In the genomic region with DNA sequence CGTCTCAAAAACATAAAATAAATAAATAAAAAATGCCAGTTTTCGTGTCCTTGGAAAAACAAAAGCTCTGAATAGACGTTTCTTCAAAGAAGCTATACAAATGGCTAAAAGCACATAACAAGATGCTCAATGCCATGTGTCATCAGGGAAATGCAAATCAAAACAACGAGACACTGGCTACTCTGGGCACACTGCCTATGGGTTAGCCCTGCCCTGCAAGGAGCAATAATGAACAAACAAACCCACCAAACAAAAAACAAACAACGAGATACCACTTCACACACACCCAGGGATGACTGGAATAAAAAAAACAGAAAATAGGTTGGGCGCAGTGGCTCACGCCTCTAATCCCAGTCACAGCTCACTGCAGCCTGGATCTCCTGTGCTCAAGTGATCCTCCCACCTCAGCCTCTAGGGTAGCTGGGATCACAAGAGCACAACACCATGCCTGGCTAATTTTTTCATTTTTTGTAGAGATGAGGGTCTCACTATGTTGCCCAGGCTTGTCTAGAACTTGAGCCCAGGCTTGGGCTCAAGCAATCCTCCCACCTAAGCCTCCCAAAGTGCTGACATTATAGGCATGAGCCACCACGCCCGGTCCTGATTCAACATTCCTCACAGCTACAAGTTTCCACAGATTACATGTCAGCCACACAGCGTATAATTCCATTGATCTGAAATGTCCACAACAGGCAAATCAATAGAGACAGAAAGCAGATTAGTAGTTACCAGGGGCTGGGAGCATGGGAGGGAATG, we compare ENCODE assay signal across 22 cellular contexts. TPM values are rescaled to one million over a fixed set of nuclear protein-coding genes. Genes with fewer than 3 reads are reported as not detected.
A peak's percentile ranks its signal among the peaks of the same experiment; 100 is the strongest.
DNase-seq lines count a peak whose midpoint lies in the region; ATAC-seq and TF ChIP-seq lines count a peak whose summit lies in the region.
"Had no signal": no experiment of that assay in that cellular context is flagged by ENCODE, and none has a peak within 500 bp of the region (broad histone marks: within the 10 kb centered on the region; RNA-seq: fewer than 3 reads in every experiment).

No MANE protein-coding gene starts in this region.

- BruUV-seq in Caco-2 (replicated peaks; lab: Mats Ljungman, UMichigan) = no TSS peak

- H3K4me1 ChIP-seq in left lung (peaks cover 5 to 6% of the 10 kb centered on the region in 2 donors), Caco-2 (no peaks in the 10 kb centered on the region)

- no peaks in the 10 kb centered on the region for H3K27me3 Mint-ChIP-seq in activated T-helper 17 cell treated with anti-CD3 and anti-CD28 coated beads, Interleukin-2, amount 50 U/mL, for 72 hours
- no peaks in the 10 kb centered on the region for H3K27me3 Mint-ChIP-seq in Caco-2 (ENCODE audit: insufficient read depth, unreplicated experiment)
- H3K27me3 Mint-ChIP-seq: activated B cell treated with CpG ODN at 0.5 μM for 24 hours; activated naive CD8-positive, alpha-beta T cell treated with anti-CD3 and anti-CD28 coated beads, Interleukin-2, amount 10 ng/mL, durations not matched to agents 7 days and 5 days; central memory CD8-positive, alpha-beta T cell; stimulated activated naive CD8-positive, alpha-beta T cell treated with anti-CD3 and anti-CD28 coated beads, Interleukin-15, Interleukin-2, amounts not matched to agents 100 ng/mL and 50 ng/mL, for 24 hours had no signal

- TF ChIP-seq CTCF in AG10803 (conservative IDR thresholded peaks at IDR 0.05; ENCODE audit: low read length) (no peak), foreskin fibroblast (IDR thresholded peaks at IDR 0.05; ENCODE audit: low read depth, low read length) (no peak), left lung (IDR thresholded peaks at IDR 0.05) (no peak), Caco-2 (IDR thresholded peaks at IDR 0.05; ENCODE audit: insufficient read depth in 1 of 2, low read depth in 1 of 2, low read length in 1 of 2, severe bottlenecking in 1 of 2, unreplicated experiment in 1 of 2) (no peak)

- H3K9me3 Mint-ChIP-seq in activated T-helper 17 cell treated with anti-CD3 and anti-CD28 coated beads, Interleukin-2, amount 50 U/mL, for 72 hours = no peaks in the 10 kb centered on the region
- H3K9me3 Mint-ChIP-seq in Caco-2 (ENCODE audit: unreplicated experiment) = no peaks in the 10 kb centered on the region
- H3K9me3 Mint-ChIP-seq: activated B cell treated with CpG ODN at 0.5 μM for 24 hours; activated naive CD8-positive, alpha-beta T cell treated with anti-CD3 and anti-CD28 coated beads, Interleukin-2, amount 10 ng/mL, durations not matched to agents 7 days and 5 days; central memory CD8-positive, alpha-beta T cell; stimulated activated naive CD8-positive, alpha-beta T cell treated with anti-CD3 and anti-CD28 coated beads, Interleukin-15, Interleukin-2, amounts not matched to agents 100 ng/mL and 50 ng/mL, for 24 hours had no signal

- peaks cover 86% of the 10 kb centered on the region for H3K36me3 Mint-ChIP-seq in activated T-helper 17 cell treated with anti-CD3 and anti-CD28 coated beads, Interleukin-2, amount 50 U/mL, for 72 hours (ENCODE audit: low read depth)
- peaks cover 30% of the 10 kb centered on the region for H3K36me3 Mint-ChIP-seq in Caco-2 (ENCODE audit: insufficient read depth, unreplicated experiment)

- peaks cover 0 to 99% of the 10 kb centered on the region in 2 donors for H3K36me3 ChIP-seq in left lung
- peaks cover 2% of the 10 kb centered on the region for H3K36me3 ChIP-seq in Caco-2 (ENCODE audit: control insufficient read depth, insufficient read depth, low read length)

- H3K9me3 ChIP-seq in left lung = no peaks in the 10 kb centered on the region
- no peaks in the 10 kb centered on the region for H3K9me3 ChIP-seq in Caco-2
- H3K9me3 ChIP-seq: heart right ventricle, vagina had no signal

- H3K4me3 ChIP-seq in AG10803 (ENCODE audit: low read length) (no peak overlapping the region), foreskin fibroblast (ENCODE audit: low read depth in 1 of 2, low read length in 2 of 2) (no peak overlapping the region), left lung (no peak overlapping the region), Caco-2 (ENCODE audit: low read depth, low read length) (no peak overlapping the region)
- H3K4me3 ChIP-seq: heart right ventricle, vagina had no signal

- peak overlapping the region; percentile 46 for H3K27ac Mint-ChIP-seq in activated T-helper 17 cell treated with anti-CD3 and anti-CD28 coated beads, Interleukin-2, amount 50 U/mL, for 72 hours
- H3K27ac Mint-ChIP-seq in Caco-2 (ENCODE audit: unreplicated experiment) = no peak overlapping the region
- H3K27ac Mint-ChIP-seq: activated B cell treated with CpG ODN at 0.5 μM for 24 hours; activated naive CD8-positive, alpha-beta T cell treated with anti-CD3 and anti-CD28 coated beads, Interleukin-2, amount 10 ng/mL, durations not matched to agents 7 days and 5 days; stimulated activated naive CD8-positive, alpha-beta T cell treated with anti-CD3 and anti-CD28 coated beads, Interleukin-15, Interleukin-2, amounts not matched to agents 100 ng/mL and 50 ng/mL, for 24 hours had no signal

- POLR2A ChIA-PET in Caco-2 (lab: Charles Lee) = no interaction called here

- H3K4me3 Mint-ChIP-seq in activated T-helper 17 cell treated with anti-CD3 and anti-CD28 coated beads, Interleukin-2, amount 50 U/mL, for 72 hours = no peak overlapping the region
- no peak overlapping the region for H3K4me3 Mint-ChIP-seq in Caco-2 (ENCODE audit: unreplicated experiment)
- H3K4me3 Mint-ChIP-seq: activated B cell treated with CpG ODN at 0.5 μM for 24 hours; activated naive CD8-positive, alpha-beta T cell treated with anti-CD3 and anti-CD28 coated beads, Interleukin-2, amount 10 ng/mL, durations not matched to agents 7 days and 5 days; central memory CD8-positive, alpha-beta T cell; stimulated activated naive CD8-positive, alpha-beta T cell treated with anti-CD3 and anti-CD28 coated beads, Interleukin-15, Interleukin-2, amounts not matched to agents 100 ng/mL and 50 ng/mL, for 24 hours had no signal

- peaks cover 5% of the 10 kb centered on the region for H3K4me1 Mint-ChIP-seq in activated T-helper 17 cell treated with anti-CD3 and anti-CD28 coated beads, Interleukin-2, amount 50 U/mL, for 72 hours
- peaks cover 4% of the 10 kb centered on the region for H3K4me1 Mint-ChIP-seq in Caco-2 (ENCODE audit: low read depth, unreplicated experiment)

- DNase-seq in AG10803 (ENCODE audit: low read depth) = peak; percentile 51
- peak; percentile 17 for DNase-seq in HCEC 1CT
- DNase-seq in foreskin fibroblast = peak; percentile 62 to 76
- DNase-seq in left lung = no peak
- DNase-seq in NCI-H1105 (lab: John Stamatoyannopoulos, UW) = no peak
- DNase-seq in Caco-2 = no peak
- no peak for DNase-seq in NOMO-1 treated with DMSO at 0.1 percent for 48 hours (lab: John Stamatoyannopoulos, UW; ENCODE audit: unreplicated experiment)
- DNase-seq: activated B cell treated with CpG ODN at 0.5 μM for 24 hours; activated CD8-positive, alpha-beta memory T cell treated with anti-CD3 and anti-CD28 coated beads, Interleukin-2, amount 50 U/mL, for 48 hours; activated naive CD8-positive, alpha-beta T cell treated with anti-CD3 and anti-CD28 coated beads, Interleukin-2, amount 10 ng/mL, durations not matched to agents 7 days and 5 days; DND-41; heart right ventricle; Karpas-422; kidney glomerular epithelial cell; NCI-H1694; NCI-H510A treated with DMSO at 0.1 percent for 48 hours; stimulated activated CD4-positive, alpha-beta T cell treated with anti-CD3 and anti-CD28 coated beads, Interleukin-12 subunit alpha, Interleukin-12 subunit beta, amount 100 ng/mL, for 4 hours; SW 1271 had no signal

- CTCF ChIA-PET in Caco-2 (lab: Charles Lee) = no interaction called here

- H3K27me3 ChIP-seq in left lung = no peaks in the 10 kb centered on the region
- H3K27me3 ChIP-seq in Caco-2 (replicated peaks; ENCODE audit: control insufficient read depth, insufficient read depth, low read length) = no peaks in the 10 kb centered on the region
- H3K27me3 ChIP-seq: heart right ventricle, vagina had no signal

- H3K27ac ChIP-seq in left lung = peak overlapping the region in 1 of 2 donors; percentile 18
- H3K27ac ChIP-seq: heart right ventricle, vagina had no signal

- intact Hi-C loops in left lung (cut with DNase I) (loop anchor here in 1 of 2 donors (10.0 kb wide), 1 partner anchor 391 kb away; no protein-coding TSS in a partner anchor), Caco-2 (cut with micrococcal nuclease; ENCODE audit: unreplicated experiment) (no loop called here)

- no peak for ATAC-seq in activated T-helper 17 cell treated with anti-CD3 and anti-CD28 coated beads, Interleukin-2, amount 50 U/mL, for 72 hours (replicated peaks)
- no peak for ATAC-seq in left lung
- ATAC-seq: heart right ventricle had no signal

RNA-seq across cellular contexts. Expression of a gene that starts 15.5 kb away (rescaled TPM):
- 10 to 100 TPM; 15.9 to 22.0 TPM for total RNA-seq in activated T-helper 17 cell treated with anti-CD3 and anti-CD28 coated beads, Interleukin-2, amount 50 U/mL, for 72 hours
- 10 to 100 TPM; 22.8 to 43.9 TPM for total RNA-seq in left lung
- total RNA-seq in Caco-2 (2022) = 65.3 and 67.3 TPM in 2 replicates

RNA-seq across cellular contexts. Expression of a gene that starts 34.2 kb away (rescaled TPM):
- 100 to 1,000 TPM in 1 of 2 donors, 10 to 100 TPM in 1; 73.8 to 169 TPM for total RNA-seq in activated T-helper 17 cell treated with anti-CD3 and anti-CD28 coated beads, Interleukin-2, amount 50 U/mL, for 72 hours
- total RNA-seq in left lung = 10 to 100 TPM; 49.8 to 79.9 TPM
- 46.2 and 49.4 TPM in 2 replicates for total RNA-seq in Caco-2 (2022)

RNA-seq across cellular contexts. Expression of a gene that starts 56.0 kb away (rescaled TPM):
- not detected for total RNA-seq in activated T-helper 17 cell treated with anti-CD3 and anti-CD28 coated beads, Interleukin-2, amount 50 U/mL, for 72 hours
- total RNA-seq in left lung = 10 to 100 TPM; 14.4 to 53.7 TPM
- not detected in 2 replicates for total RNA-seq in Caco-2 (2022)

Comparison
In these comparisons a context has a peak if more than half of its experiments do, and no peak if none do; other contexts are left out.
1. DNase-seq: peak in AG10803 (single experiment), HCEC 1CT (single experiment) and foreskin fibroblast (2 of 2); none in left lung (0 of 2), NCI-H1105 (single experiment), Caco-2 (0 of 2) and NOMO-1 treated with DMSO at 0.1 percent for 48 hours (single experiment).
2. RNA of a gene that starts 56.0 kb away (total RNA-seq): 14.4 to 53.7 TPM in left lung; not detected in activated T-helper 17 cell treated with anti-CD3 and anti-CD28 coated beads, Interleukin-2, amount 50 U/mL, for 72 hours and not detected in Caco-2; every median in the first group is over 10 times any median in the second.